Comparison of ENCODE assay signal across 7 cellular contexts in genomic region chr10:80498833-80499671, GRCh38. TPM values are rescaled to one million over a fixed set of nuclear protein-coding genes. Genes with fewer than 3 reads are reported as not detected.
DNase-seq lines count a peak whose midpoint lies in the region; ATAC-seq and TF ChIP-seq lines count a peak whose summit lies in the region.

No MANE protein-coding gene starts in this region.

- H2BK15ac ChIP-seq in H9 (ENCODE audit: low read depth, low read length), result no peak overlapping the region

- H3K27me3 ChIP-seq in H9 (ENCODE audit: insufficient read depth, low read length) (no peaks in the 10 kb centered on the region), SK-N-SH (ENCODE audit: insufficient read depth) (no peaks in the 10 kb centered on the region), left ventricle myocardium inferior (ENCODE audit: low read depth) (no peaks in the 10 kb centered on the region)

- H3T11ph ChIP-seq in H9 (ENCODE audit: low read length), result no peak overlapping the region

- no peak overlapping the region for H3K4me3 ChIP-seq in SK-N-SH (ENCODE audit: low read depth in 2 of 2, low read length in 1 of 2)
- peak overlapping the region; percentile 14 for H3K4me3 ChIP-seq in left ventricle myocardium inferior

- H2AK5ac ChIP-seq in H9 (ENCODE audit: insufficient read length, low read length), result no peak overlapping the region

- DNase-seq in H9 (peak; percentile 51), SK-N-SH (no peak), amniotic epithelial cell (ENCODE audit: low read depth) (peak; percentile 99), left ventricle myocardium inferior (peak; percentile 91), pulmonary artery endothelial cell (ENCODE audit: low read depth, low spot score) (peak; percentile 80), HEK293T (ENCODE audit: extremely low spot score) (no peak)

- no peak overlapping the region for H4K91ac ChIP-seq in H9 (ENCODE audit: insufficient read length, low read depth, low read length)

- H3K9me3 ChIP-seq in H9 (ENCODE audit: control insufficient read depth, low read depth, low read length) (no peaks in the 10 kb centered on the region), SK-N-SH (no peaks in the 10 kb centered on the region), left ventricle myocardium inferior (replicated peaks) (peaks cover 5% of the 10 kb centered on the region)

- no peak for ATAC-seq in GM19351 (IDR thresholded peaks at IDR 0.05; ENCODE audit: unreplicated experiment)

- TF ChIP-seq CTCF in H9 (conservative IDR thresholded peaks at IDR 0.05), result no peak
- TF ChIP-seq CTCF in SK-N-SH (IDR thresholded peaks at IDR 0.05), result no peak
- TF ChIP-seq CTCF in left ventricle myocardium inferior (IDR thresholded peaks at IDR 0.05; ENCODE audit: borderline replicate concordance), result no peak

- H3K23me2 ChIP-seq in H9 (ENCODE audit: insufficient read length, low read depth, low read length, poor library complexity, severe bottlenecking), result no peaks in the 10 kb centered on the region

- H4K20me1 ChIP-seq in H9 (ENCODE audit: control insufficient read depth, insufficient read depth, insufficient read length), result no peaks in the 10 kb centered on the region
- H4K20me1 ChIP-seq in SK-N-SH (ENCODE audit: insufficient read depth), result no peaks in the 10 kb centered on the region; the same call in 1 of the 2 replicates

- H3K36me3 Mint-ChIP-seq in H9 (ENCODE audit: insufficient read depth in 1 of 3, low read depth in 3 of 3), result peaks cover 4 to 10% (median 4%) of the 10 kb centered on the region in 3 experiments; a peak in 4 of 7 replicates

- no peak overlapping the region for H3K14ac ChIP-seq in H9 (ENCODE audit: insufficient read depth, low read length)

- H3K4me1 ChIP-seq in H9 (ENCODE audit: insufficient read depth, low read length), result peaks cover 2% of the 10 kb centered on the region; the same call in 1 of the 2 replicates
- peaks cover 22 to 45% of the 10 kb centered on the region in 2 experiments; a peak in 3 of 4 replicates for H3K4me1 ChIP-seq in SK-N-SH (ENCODE audit: control insufficient read depth in 1 of 2, insufficient read depth in 2 of 2, low read depth in 1 of 2, low read length in 1 of 2)
- H3K4me1 ChIP-seq in left ventricle myocardium inferior, result peaks cover 99% of the 10 kb centered on the region

- peaks cover 45 to 61% of the 10 kb centered on the region in 2 experiments for H3K4me1 Mint-ChIP-seq in H9

- no peak overlapping the region for H3K4me3 Mint-ChIP-seq in H9

- no peaks in the 10 kb centered on the region for H3K27me3 Mint-ChIP-seq in H9 (ENCODE audit: low read depth)

- peak in 1 of 2 experiments; percentile 29; a peak in 1 of 4 replicates for TF ChIP-seq EP300 in SK-N-SH (IDR thresholded peaks at IDR 0.05; ENCODE audit: borderline replicate concordance in 1 of 2, low read depth in 1 of 2, low read length in 1 of 2)

- H2AFZ ChIP-seq in H9 (ENCODE audit: low read length), result no peak overlapping the region
- no peak overlapping the region for H2AFZ ChIP-seq in SK-N-SH (ENCODE audit: low read depth)

- CTCF ChIA-PET in SK-N-SH (lab: Yijun Ruan, JAX), result interaction anchor here (0.8 to 21.2 kb wide), 4 partner anchors 9 to 116 kb away, joined by 3 to 602 read pairs (median 6); partner anchors contain the start of gene TSPAN14
- CTCF ChIA-PET in HEK293T (lab: Yijun Ruan, JAX), result interaction anchor here (1.0 to 1.2 kb wide), 2 partner anchors 12 to 54 kb away, joined by 3 read pairs; no protein-coding TSS in a partner anchor

- H3K27ac ChIP-seq in H9 (ENCODE audit: insufficient read length, low read depth, low read length) (no peak overlapping the region), SK-N-SH (ENCODE audit: low read depth in 2 of 2, low read length in 1 of 2) (peak overlapping the region in 1 of 2 experiments; percentile 77; a peak in 3 of 4 replicates), left ventricle myocardium inferior (replicated peaks) (peak overlapping the region; percentile 91)

- no peaks in the 10 kb centered on the region for H3K79me2 ChIP-seq in H9 (ENCODE audit: insufficient read depth, low read length)
- peaks cover 98% of the 10 kb centered on the region for H3K79me2 ChIP-seq in SK-N-SH (ENCODE audit: insufficient read depth)

- H3K27ac Mint-ChIP-seq in H9, result peak overlapping the region; percentile 34 to 85 (median 61); a peak in 4 of 7 replicates

- intact Hi-C loops in left ventricle myocardium inferior (cut with micrococcal nuclease), result no loop called here

- H3K9me2 ChIP-seq in SK-N-SH, result no peaks in the 10 kb centered on the region

- H2BK12ac ChIP-seq in H9 (ENCODE audit: insufficient read length, low read depth, low read length), result no peak overlapping the region

- no peak overlapping the region for H2BK5ac ChIP-seq in H9 (ENCODE audit: insufficient read length, low read length)

- no peak overlapping the region for H3K4me2 ChIP-seq in H9 (ENCODE audit: insufficient read depth, insufficient read length, low read length)
- H3K4me2 ChIP-seq in SK-N-SH, result peak overlapping the region; percentile 45

- POLR2A ChIA-PET in SK-N-SH (lab: Yijun Ruan, JAX) (interaction anchor here (0.8 kb wide), 1 partner anchor 91 kb away, joined by 3 read pairs; the partner anchor contains the start of gene PRXL2A), HEK293T (lab: Yijun Ruan, JAX) (interaction anchor here (0.9 kb wide), 1 partner anchor 38 kb away, joined by 3 read pairs; no protein-coding TSS in a partner anchor)

- TF ChIP-seq RAD21 in SK-N-SH (IDR thresholded peaks at IDR 0.05; ENCODE audit: low read length), result no peak

- peaks cover 5 to 12% of the 10 kb centered on the region in 2 experiments for H3K36me3 ChIP-seq in SK-N-SH (replicated peaks in 1 of 2; ENCODE audit: control insufficient read depth in 1 of 2, insufficient read depth in 2 of 2, low read length in 1 of 2)
- no peaks in the 10 kb centered on the region for H3K36me3 ChIP-seq in left ventricle myocardium inferior

- H4K8ac ChIP-seq in H9 (replicated peaks; ENCODE audit: insufficient read length, low read depth, low read length), result no peak overlapping the region

- H3K23ac ChIP-seq in H9 (ENCODE audit: insufficient read length, low read depth, low read length), result no peak overlapping the region

- H3K4ac ChIP-seq in H9 (ENCODE audit: low read depth, low read length), result no peak overlapping the region

- H3K18ac ChIP-seq in H9 (ENCODE audit: insufficient read length, low read depth, low read length), result no peak overlapping the region

- H2BK120ac ChIP-seq in H9 (ENCODE audit: low read depth, low read length, poor library complexity, severe bottlenecking), result no peak overlapping the region

- WGBS in H9 (ENCODE audit: extremely low coverage, insufficient read length, low lambda C conversion rate), result no CpG with 5 or more reads among the region's 14 CpGs
- WGBS in SK-N-SH (ENCODE audit: low lambda C conversion rate), result 27% methylated on average over 10 of the region's 14 CpGs

- H4K5ac ChIP-seq in H9 (ENCODE audit: insufficient read length, low read depth, low read length), result no peak overlapping the region

- no peak overlapping the region for H3K56ac ChIP-seq in H9 (ENCODE audit: insufficient read length, low read depth, low read length)

- peaks cover 39% of the 10 kb centered on the region for H3F3A ChIP-seq in SK-N-SH (replicated peaks; ENCODE audit: insufficient read depth)

- no peak overlapping the region for H2BK20ac ChIP-seq in H9 (ENCODE audit: low read depth, low read length, poor library complexity, severe bottlenecking)

- no peaks in the 10 kb centered on the region; a peak in 1 of 5 replicates for H3K9me3 Mint-ChIP-seq in H9

- H3K9ac ChIP-seq in H9 (ENCODE audit: extremely low read depth, insufficient read length, low read length), result no peak overlapping the region
- peak overlapping the region; percentile 33; the same call in 1 of the 2 replicates for H3K9ac ChIP-seq in SK-N-SH

- peaks cover 3% of the 10 kb centered on the region for H3K79me1 ChIP-seq in H9 (ENCODE audit: insufficient read depth, low read depth, low read length, poor library complexity, severe bottlenecking)

TF ChIP-seq in SK-N-SH, 30 proteins besides CTCF, POLR2A, EP300 and RAD21 (continues in another document):
- TF ChIP-seq RCOR1 (IDR thresholded peaks at IDR 0.05; ENCODE audit: low read length) (no peak), IRF3 (IDR thresholded peaks at IDR 0.05; ENCODE audit: low read depth, low read length) (no peak), NFIC (IDR thresholded peaks at IDR 0.05; ENCODE audit: borderline replicate concordance) (peak; percentile 54)

TF ChIP-seq in HEK293T, 16 proteins besides CTCF, POLR2A, EP300 and RAD21:
- TF ChIP-seq ZNF384 (IDR thresholded peaks at IDR 0.05) (no peak), FOXA1 (IDR thresholded peaks at IDR 0.05) (no peak), ARNT (IDR thresholded peaks at IDR 0.05) (no peak), FOXK2 (IDR thresholded peaks at IDR 0.05) (no peak), NFRKB (IDR thresholded peaks at IDR 0.05) (no peak), HDGF (IDR thresholded peaks at IDR 0.05; ENCODE audit: borderline replicate concordance) (no peak), L3MBTL2 (conservative IDR thresholded peaks at IDR 0.05) (no peak), CTBP1 (IDR thresholded peaks at IDR 0.05; ENCODE audit: borderline replicate concordance) (no peak), TARDBP (IDR thresholded peaks at IDR 0.05) (no peak), LEF1 (IDR thresholded peaks at IDR 0.05; ENCODE audit: borderline replicate concordance) (no peak)
- TF ChIP-seq, protein P1, sequence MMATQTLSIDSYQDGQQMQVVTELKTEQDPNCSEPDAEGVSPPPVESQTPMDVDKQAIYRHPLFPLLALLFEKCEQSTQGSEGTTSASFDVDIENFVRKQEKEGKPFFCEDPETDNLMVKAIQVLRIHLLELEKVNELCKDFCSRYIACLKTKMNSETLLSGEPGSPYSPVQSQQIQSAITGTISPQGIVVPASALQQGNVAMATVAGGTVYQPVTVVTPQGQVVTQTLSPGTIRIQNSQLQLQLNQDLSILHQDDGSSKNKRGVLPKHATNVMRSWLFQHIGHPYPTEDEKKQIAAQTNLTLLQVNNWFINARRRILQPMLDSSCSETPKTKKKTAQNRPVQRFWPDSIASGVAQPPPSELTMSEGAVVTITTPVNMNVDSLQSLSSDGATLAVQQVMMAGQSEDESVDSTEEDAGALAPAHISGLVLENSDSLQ (IDR thresholded peaks at IDR 0.05), result no peak

RNA-seq across cellular contexts. Expression of gene SH2D4B, which starts 38.6 kb away (rescaled TPM):
- total RNA-seq in H9 (2021) (0.07 TPM in 1 of 2 replicates, not detected in the other), left ventricle myocardium inferior (not detected), pulmonary artery endothelial cell (under 0.01 TPM in 1 of 2 replicates, not detected in the other)
- polyA plus RNA-seq in SK-N-SH (2012; rRNA removed), result not detected in 2 replicates
- polyA plus RNA-seq in SK-N-SH (2012; cell fraction: cytosol; rRNA removed), result not detected in 2 replicates
- not detected in 2 replicates for polyA plus RNA-seq in SK-N-SH (2012; cell fraction: nucleus; rRNA removed)

RNA-seq across cellular contexts. Expression of gene TSPAN14, which starts 44.9 kb away (rescaled TPM):
- total RNA-seq in H9 (2021) (46.6 and 46.8 TPM in 2 replicates), left ventricle myocardium inferior (33.4 TPM), pulmonary artery endothelial cell (88.0 and 124 TPM in 2 replicates)
- 44.0 and 78.1 TPM in 2 replicates for polyA plus RNA-seq in SK-N-SH (2012; rRNA removed)
- polyA plus RNA-seq in SK-N-SH (2012; cell fraction: cytosol; rRNA removed), result 42.5 and 64.1 TPM in 2 replicates
- 57.0 and 58.9 TPM in 2 replicates for polyA plus RNA-seq in SK-N-SH (2012; cell fraction: nucleus; rRNA removed)

Comparison
In these comparisons a context has a peak if more than half of its experiments do, and no peak if none do; other contexts are left out.
1. DNase-seq: peak in H9 (single experiment), amniotic epithelial cell (single experiment), left ventricle myocardium inferior (single experiment) and pulmonary artery endothelial cell (single experiment); none in SK-N-SH (single experiment) and HEK293T (single experiment).